ENCODE assay signal across 22 cellular contexts in genomic region chr3:122716667-122717066, GRCh38.
"Had no signal": no experiment of that assay in that cellular context is flagged by ENCODE, and none has a peak within 500 bp of the region (broad histone marks: within the 10 kb centered on the region; RNA-seq: fewer than 3 reads in every experiment).

No MANE protein-coding gene starts in this region.

- H3K27ac ChIP-seq: dorsolateral prefrontal cortex, esophagus squamous epithelium, gastroesophageal sphincter, tibial artery, upper lobe of left lung, uterus had no signal

- H3K4me3 Mint-ChIP-seq: natural killer cell; neural crest cell; stimulated activated naive CD8-positive, alpha-beta T cell treated with anti-CD3 and anti-CD28 coated beads, Interleukin-15, Interleukin-2, amounts not matched to agents 100 ng/mL and 50 ng/mL, for 24 hours had no signal

- H3K27ac Mint-ChIP-seq: stimulated activated naive CD8-positive, alpha-beta T cell treated with anti-CD3 and anti-CD28 coated beads, Interleukin-15, Interleukin-2, amounts not matched to agents 100 ng/mL and 50 ng/mL, for 24 hours had no signal

- H3K27me3 Mint-ChIP-seq: stimulated activated naive CD8-positive, alpha-beta T cell treated with anti-CD3 and anti-CD28 coated beads, Interleukin-15, Interleukin-2, amounts not matched to agents 100 ng/mL and 50 ng/mL, for 24 hours had no signal

- H3K9me3 Mint-ChIP-seq: natural killer cell; neural crest cell; stimulated activated naive CD8-positive, alpha-beta T cell treated with anti-CD3 and anti-CD28 coated beads, Interleukin-15, Interleukin-2, amounts not matched to agents 100 ng/mL and 50 ng/mL, for 24 hours had no signal

- H3K4me3 ChIP-seq: dorsolateral prefrontal cortex, esophagus squamous epithelium, gastroesophageal sphincter, mucosa of descending colon, spleen, tibial artery, upper lobe of left lung, uterus had no signal

- H3K36me3 ChIP-seq: uterus had no signal

- H3K27me3 ChIP-seq: dorsolateral prefrontal cortex, esophagus squamous epithelium, gastroesophageal sphincter, spleen, tibial artery, upper lobe of left lung, uterus had no signal

- DNase-seq: cortex of kidney; dorsolateral prefrontal cortex; effector memory CD4-positive, alpha-beta T cell; esophagus squamous epithelium; foreskin fibroblast; glutamatergic neuron; islet precursor cell; mammary epithelial cell; mucosa of descending colon; natural killer cell; posterior cingulate gyrus; spleen; stimulated activated CD4-positive, alpha-beta T cell treated with anti-CD3 and anti-CD28 coated beads, Interleukin-15, amount 100 ng/mL, for 24 hours; stimulated activated CD4-positive, alpha-beta T cell treated with anti-CD3 and anti-CD28 coated beads, Interleukin-1b, Interleukin-23, amount 100 ng/mL, for 48 hours; tibial artery; upper lobe of left lung; uterus had no signal

- H3K4me1 ChIP-seq: esophagus squamous epithelium, gastroesophageal sphincter, tibial artery, upper lobe of left lung, uterus had no signal

- ATAC-seq: gastroesophageal sphincter, left lobe of liver, mucosa of descending colon, natural killer cell, sciatic nerve had no signal

- H3K9me3 ChIP-seq: esophagus squamous epithelium, gastroesophageal sphincter, mucosa of descending colon, spleen, tibial artery, upper lobe of left lung, uterus had no signal
